Comparison of ENCODE assay signal across 10 cellular contexts in genomic region chr6:70131528-70131927, GRCh38.
DNase-seq lines count a peak whose midpoint lies in the region; ATAC-seq lines count a peak whose summit lies in the region.
"Had no signal": no experiment of that assay in that cellular context is flagged by ENCODE, and none has a peak within 500 bp of the region (broad histone marks: within the 10 kb centered on the region; RNA-seq: fewer than 3 reads in every experiment).

No MANE protein-coding gene starts in this region.

- no peaks in the 10 kb centered on the region for H3K9me3 Mint-ChIP-seq in activated T-helper 17 cell treated with anti-CD3 and anti-CD28 coated beads, Interleukin-2, amount 50 U/mL, for 72 hours
- no peaks in the 10 kb centered on the region for H3K9me3 Mint-ChIP-seq in activated T-cell treated with anti-CD3 and anti-CD28 coated beads, Interleukin-2, amount 50 U/mL, for 4 hours

- no peaks in the 10 kb centered on the region for H3K4me1 ChIP-seq in mesenchymal stem cell (ENCODE audit: control insufficient read depth, insufficient read depth, low read depth, low read length)

- no peak overlapping the region for H4K8ac ChIP-seq in mesenchymal stem cell (ENCODE audit: low read length)

- no peaks in the 10 kb centered on the region for H3K27me3 Mint-ChIP-seq in activated T-helper 17 cell treated with anti-CD3 and anti-CD28 coated beads, Interleukin-2, amount 50 U/mL, for 72 hours
- no peaks in the 10 kb centered on the region for H3K27me3 Mint-ChIP-seq in activated T-cell treated with anti-CD3 and anti-CD28 coated beads, Interleukin-2, amount 50 U/mL, for 4 hours (ENCODE audit: low read depth)

- no peak overlapping the region for H3K9ac ChIP-seq in mesenchymal stem cell (ENCODE audit: low read length)

- no peak overlapping the region for H3K14ac ChIP-seq in mesenchymal stem cell (ENCODE audit: low read length in 2 of 2)

- H3K4me1 Mint-ChIP-seq in activated T-helper 17 cell treated with anti-CD3 and anti-CD28 coated beads, Interleukin-2, amount 50 U/mL, for 72 hours: no peaks in the 10 kb centered on the region
- no peaks in the 10 kb centered on the region for H3K4me1 Mint-ChIP-seq in activated T-cell treated with anti-CD3 and anti-CD28 coated beads, Interleukin-2, amount 50 U/mL, for 4 hours (ENCODE audit: low read depth)

- H2BK5ac ChIP-seq in mesenchymal stem cell (ENCODE audit: low read depth, low read length, poor library complexity, severe bottlenecking): no peak overlapping the region

- no peak overlapping the region for H2AFZ ChIP-seq in mesenchymal stem cell (ENCODE audit: low read depth, low read length)

- H3K18ac ChIP-seq in mesenchymal stem cell (ENCODE audit: low read depth in 1 of 2, low read length in 2 of 2): no peak overlapping the region

- no peak overlapping the region for H2BK12ac ChIP-seq in mesenchymal stem cell (ENCODE audit: low read length in 2 of 2)

- no peaks in the 10 kb centered on the region for H3K36me3 ChIP-seq in mesenchymal stem cell (ENCODE audit: control insufficient read depth in 1 of 2, insufficient read depth in 2 of 2, low read depth in 1 of 2, low read length in 2 of 2)
- no peaks in the 10 kb centered on the region for H3K36me3 ChIP-seq in MG63

- no peaks in the 10 kb centered on the region for H3K9me3 ChIP-seq in mesenchymal stem cell (ENCODE audit: control insufficient read depth, low read length)
- no peaks in the 10 kb centered on the region for H3K9me3 ChIP-seq in MG63

- DNase-seq in mesenchymal stem cell (peak; percentile 35), ecto neural progenitor cell (ENCODE audit: low spot score) (no peak), MG63 (no peak)
- DNase-seq in activated T-cell treated with anti-CD3 and anti-CD28 coated beads, Interleukin-2, amount 50 U/mL, for 4 hours: no peak
- DNase-seq: dermis blood vessel endothelial cell, GOT3 had no signal

- no peak overlapping the region for H2BK120ac ChIP-seq in mesenchymal stem cell (ENCODE audit: low read depth, low read length)

- WGBS in mesenchymal stem cell: no CpG with 5 or more reads among the region's 2 CpGs

- ATAC-seq in GM18873 (IDR thresholded peaks at IDR 0.05; ENCODE audit: low FRiP score, unreplicated experiment) (peak; percentile 98), GM21737 (IDR thresholded peaks at IDR 0.05; ENCODE audit: unreplicated experiment) (peak; percentile 81), HG03280 (IDR thresholded peaks at IDR 0.05; ENCODE audit: unreplicated experiment) (peak; percentile 95)
- no peak for ATAC-seq in activated T-helper 17 cell treated with anti-CD3 and anti-CD28 coated beads, Interleukin-2, amount 50 U/mL, for 72 hours (replicated peaks)
- ATAC-seq in activated T-cell treated with anti-CD3 and anti-CD28 coated beads, Interleukin-2, amount 50 U/mL, for 4 hours: no peak

- H3K27me3 ChIP-seq in mesenchymal stem cell (ENCODE audit: control insufficient read depth in 1 of 2, insufficient read depth in 1 of 2, low read length in 2 of 2): no peaks in the 10 kb centered on the region
- no peaks in the 10 kb centered on the region for H3K27me3 ChIP-seq in MG63

- H3K4me3 Mint-ChIP-seq in activated T-helper 17 cell treated with anti-CD3 and anti-CD28 coated beads, Interleukin-2, amount 50 U/mL, for 72 hours: no peak overlapping the region
- no peak overlapping the region for H3K4me3 Mint-ChIP-seq in activated T-cell treated with anti-CD3 and anti-CD28 coated beads, Interleukin-2, amount 50 U/mL, for 4 hours

- no peak overlapping the region for H2AK5ac ChIP-seq in mesenchymal stem cell (ENCODE audit: low read length, severe bottlenecking)

- H3K4me3 ChIP-seq in mesenchymal stem cell (ENCODE audit: insufficient read depth in 1 of 2, low read depth in 1 of 2, low read length in 2 of 2) (peak overlapping the region in 1 of 2 experiments; percentile 39), MG63 (no peak overlapping the region)

- H3K4me2 ChIP-seq in mesenchymal stem cell (ENCODE audit: low read length, poor library complexity, severe bottlenecking): no peak overlapping the region

- no peak overlapping the region for H2BK15ac ChIP-seq in mesenchymal stem cell (ENCODE audit: low read depth, poor library complexity, severe bottlenecking)

- no peak overlapping the region for H4K91ac ChIP-seq in mesenchymal stem cell (ENCODE audit: low read length)

- no peaks in the 10 kb centered on the region for H3K79me1 ChIP-seq in mesenchymal stem cell (replicated peaks; ENCODE audit: low read length, poor library complexity, severe bottlenecking)

- no peak overlapping the region for H3K23ac ChIP-seq in mesenchymal stem cell (ENCODE audit: low read length in 2 of 2)

- H3K4ac ChIP-seq in mesenchymal stem cell (ENCODE audit: low read depth in 1 of 2, low read length in 2 of 2): no peak overlapping the region

- no peak overlapping the region for H3K27ac ChIP-seq in mesenchymal stem cell (ENCODE audit: low read length, poor library complexity, severe bottlenecking)

- H3K36me3 Mint-ChIP-seq in activated T-helper 17 cell treated with anti-CD3 and anti-CD28 coated beads, Interleukin-2, amount 50 U/mL, for 72 hours (ENCODE audit: low read depth): no peaks in the 10 kb centered on the region
- no peaks in the 10 kb centered on the region for H3K36me3 Mint-ChIP-seq in activated T-cell treated with anti-CD3 and anti-CD28 coated beads, Interleukin-2, amount 50 U/mL, for 4 hours (ENCODE audit: insufficient read depth)

- no peak overlapping the region for H3K27ac Mint-ChIP-seq in activated T-helper 17 cell treated with anti-CD3 and anti-CD28 coated beads, Interleukin-2, amount 50 U/mL, for 72 hours

Comparison
In these comparisons a context has a peak if more than half of its experiments do, and no peak if none do; other contexts are left out.
1. ATAC-seq: peak in GM18873 (single experiment), GM21737 (single experiment) and HG03280 (single experiment); none in activated T-helper 17 cell treated with anti-CD3 and anti-CD28 coated beads, Interleukin-2, amount 50 U/mL, for 72 hours (single experiment) and activated T-cell treated with anti-CD3 and anti-CD28 coated beads, Interleukin-2, amount 50 U/mL, for 4 hours (0 of 2).